14 cellular contexts compared by ENCODE assay signal in the genomic region with DNA sequence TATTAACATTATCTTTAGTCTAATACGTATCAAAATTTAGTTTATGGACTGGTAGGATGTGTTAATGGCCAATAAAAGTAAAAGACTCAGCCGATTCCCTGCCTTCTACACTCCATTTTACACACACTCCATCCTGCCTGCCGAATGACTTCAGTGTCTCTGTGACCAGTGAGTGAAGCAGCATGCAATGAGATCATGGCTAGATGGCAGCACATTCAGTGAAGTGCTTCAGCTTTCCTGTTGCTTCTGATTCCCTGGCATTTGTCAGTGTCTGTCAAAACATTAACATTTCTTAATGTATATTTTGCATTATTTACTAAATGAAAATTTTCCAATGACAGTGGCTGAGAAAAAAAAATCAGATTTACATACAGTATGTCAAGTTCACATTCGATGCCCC.
A peak's percentile ranks its signal among the peaks of the same experiment; 100 is the strongest.
DNase-seq lines count a peak whose midpoint lies in the region; ATAC-seq and TF ChIP-seq lines count a peak whose summit lies in the region.
"Had no signal": no experiment of that assay in that cellular context is flagged by ENCODE, and none has a peak within 500 bp of the region (broad histone marks: within the 10 kb centered on the region; RNA-seq: fewer than 3 reads in every experiment).

No MANE protein-coding gene starts in this region.

- DNase-seq in G401 (ENCODE audit: low spot score) = peak; percentile 35
- peak; percentile 15 for DNase-seq in PC-3
- DNase-seq in foreskin keratinocyte = no peak
- peak in 29 of 56 donors; percentile 0 to 40 (median 3) for DNase-seq in nucleus accumbens (lab: John Stamatoyannopoulos, UW)
- DNase-seq in T-helper 1 cell = no peak
- no peak for DNase-seq in NOMO-1 (lab: John Stamatoyannopoulos, UW; ENCODE audit: unreplicated experiment in 2 of 2)
- no peak for DNase-seq in NCI-H2171 (lab: John Stamatoyannopoulos, UW)
- DNase-seq: activated naive CD4-positive, alpha-beta T cell treated with anti-CD3 and anti-CD28 coated beads, Interleukin-2, amount 10 ng/mL, durations not matched to agents 7 days and 5 days; H9; left lung; NCI-H1048; stimulated activated naive CD4-positive, alpha-beta T cell treated with Interleukin-2 at 50 U/mL for 16 hours had no signal

- TF ChIP-seq CTCF in PC-3 (conservative IDR thresholded peaks at IDR 0.05; ENCODE audit: low read depth, low read length) (0 out of 2 replicates have a peak, but pooled peaks have one; percentile 31), foreskin keratinocyte (conservative IDR thresholded peaks at IDR 0.05) (peak; percentile 14)

- CTCF ChIA-PET in PC-3 (lab: Charles Lee) = no interaction called here

- H3K27ac ChIP-seq in PC-3 (ENCODE audit: low read length) = no peak overlapping the region
- H3K27ac ChIP-seq in foreskin keratinocyte = no peak overlapping the region
- H3K27ac ChIP-seq: coronary artery, left lung had no signal

- H2AFZ ChIP-seq in PC-3 (ENCODE audit: low read length) = no peak overlapping the region

- no peaks in the 10 kb centered on the region for H3K9me2 ChIP-seq in PC-3 (replicated peaks; ENCODE audit: low read length)

- H3K36me3 ChIP-seq in PC-3 (ENCODE audit: low read depth, low read length) = no peaks in the 10 kb centered on the region
- H3K36me3 ChIP-seq: left lung had no signal

- no peaks in the 10 kb centered on the region for H3F3A ChIP-seq in PC-3 (ENCODE audit: low read length, unreplicated experiment)

- intact Hi-C loops in PC-3 (cut with micrococcal nuclease) = no loop called here

- no peaks in the 10 kb centered on the region for H4K20me1 ChIP-seq in PC-3 (ENCODE audit: low read length)

- POLR2A ChIA-PET in PC-3 (lab: Charles Lee; ENCODE audit: unreplicated experiment) = no interaction called here

- no peak overlapping the region for H3K9ac ChIP-seq in PC-3 (ENCODE audit: low read length)

- in situ Hi-C loops in G401 (cut with HindIII; ENCODE audit: low sequenced_read_pairs) = no loop called here

- H3K4me1 ChIP-seq in PC-3 (ENCODE audit: insufficient read depth, low read length) (peaks cover 14% of the 10 kb centered on the region), foreskin keratinocyte (no peaks in the 10 kb centered on the region)
- H3K4me1 ChIP-seq: left lung had no signal

- ATAC-seq in PC-3 = no peak
- ATAC-seq in foreskin keratinocyte = no peak
- no peak for ATAC-seq in GM21390 (IDR thresholded peaks at IDR 0.05; ENCODE audit: unreplicated experiment)
- ATAC-seq: left lung had no signal

- BruUV-seq in PC-3 (replicated peaks; lab: Mats Ljungman, UMichigan) = no TSS peak

- H3K4me2 ChIP-seq in PC-3 (ENCODE audit: low read length) = no peak overlapping the region

- no peaks in the 10 kb centered on the region for H3K79me2 ChIP-seq in PC-3 (ENCODE audit: low read length)

- no peaks in the 10 kb centered on the region for H3K27me3 ChIP-seq in PC-3 (ENCODE audit: low read length)
- no peaks in the 10 kb centered on the region for H3K27me3 ChIP-seq in foreskin keratinocyte
- H3K27me3 ChIP-seq: left lung had no signal

- no peak overlapping the region for H3K4me3 ChIP-seq in PC-3 (ENCODE audit: low read length)
- H3K4me3 ChIP-seq: coronary artery, left lung had no signal

- no peaks in the 10 kb centered on the region for H3K9me3 ChIP-seq in PC-3 (ENCODE audit: low read length)
- H3K9me3 ChIP-seq: left lung had no signal

Comparison
In these comparisons a context has a peak if more than half of its experiments do, and no peak if none do; other contexts are left out.
1. DNase-seq: peak in G401 (single experiment), PC-3 (single experiment) and nucleus accumbens (29 of 56); none in foreskin keratinocyte (0 of 2), T-helper 1 cell (0 of 5), NOMO-1 (0 of 2) and NCI-H2171 (single experiment).